In the genomic region with DNA sequence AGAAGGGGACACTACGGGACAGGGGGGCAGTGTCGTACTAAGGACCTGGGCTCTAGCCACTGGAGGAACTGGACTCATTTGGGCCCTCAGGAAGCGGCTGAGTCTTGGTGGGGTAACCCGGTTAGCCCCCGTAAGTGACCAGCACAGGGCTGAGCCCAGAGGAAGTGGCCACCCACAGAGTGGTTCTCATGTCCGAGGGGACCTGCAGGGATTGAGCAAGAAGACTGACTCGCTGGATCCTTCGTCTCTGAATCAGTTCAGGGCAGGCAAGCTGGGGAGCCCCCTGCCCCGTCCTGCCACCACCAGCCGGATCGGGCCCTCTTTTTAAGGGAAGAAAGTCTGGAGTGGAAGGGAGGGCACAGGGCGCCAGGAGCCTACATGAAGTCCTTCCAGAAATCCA, we compare ENCODE assay signal across 13 cellular contexts. TPM values are rescaled to one million over a fixed set of nuclear protein-coding genes. Genes with fewer than 3 reads are reported as not detected.
DNase-seq lines count a peak whose midpoint lies in the region; ATAC-seq and TF ChIP-seq lines count a peak whose summit lies in the region.
"Had no signal": no experiment of that assay in that cellular context is flagged by ENCODE, and none has a peak within 500 bp of the region (broad histone marks: within the 10 kb centered on the region; RNA-seq: fewer than 3 reads in every experiment).

No MANE protein-coding gene starts in this region.

- CTCF ChIA-PET in GM10248 (lab: Yijun Ruan, JAX): interaction anchor here (1.1 kb wide), 1 partner anchor 23 kb away, joined by 3 read pairs; the partner anchor contains the start of gene HAUS7

- H3K36me3 Mint-ChIP-seq in activated CD4-positive, alpha-beta T cell treated with anti-CD3 and anti-CD28 coated beads, Interleukin-2, amount 10 ng/mL, durations not matched to agents 24 days and 14 days (ENCODE audit: low read depth): no peaks in the 10 kb centered on the region

- H3K9me3 Mint-ChIP-seq in activated CD4-positive, alpha-beta T cell treated with anti-CD3 and anti-CD28 coated beads, Interleukin-2, amount 10 ng/mL, durations not matched to agents 24 days and 14 days: no peaks in the 10 kb centered on the region

- POLR2A ChIA-PET in GM10248 (lab: Yijun Ruan, JAX): no interaction called here

- H3K27me3 Mint-ChIP-seq in activated CD4-positive, alpha-beta T cell treated with anti-CD3 and anti-CD28 coated beads, Interleukin-2, amount 10 ng/mL, durations not matched to agents 24 days and 14 days: peaks cover 3% of the 10 kb centered on the region

- H3K4me1 ChIP-seq in ascending aorta: peaks cover 14 to 24% of the 10 kb centered on the region in 2 donors
- peaks cover 1% of the 10 kb centered on the region for H3K4me1 ChIP-seq in right cardiac atrium (ENCODE audit: control insufficient read depth, insufficient read depth, low read length)
- H3K4me1 ChIP-seq in skeletal muscle tissue (ENCODE audit: control insufficient read depth in 3 of 3, insufficient read depth in 3 of 3, low read length in 3 of 3): peaks cover 0 to 11% (median 6%) of the 10 kb centered on the region in 3 donors
- H3K4me1 ChIP-seq: foreskin keratinocyte, parathyroid adenoma had no signal

- ATAC-seq in right cardiac atrium (peak in 1 of 2 donors; percentile 12), GM21723 (IDR thresholded peaks at IDR 0.05; ENCODE audit: unreplicated experiment) (no peak)

- H3K9ac ChIP-seq in skeletal muscle tissue (ENCODE audit: low read depth in 1 of 3, low read length in 3 of 3): peak overlapping the region in 1 of 3 donors; percentile 16
- H3K9ac ChIP-seq: parathyroid adenoma had no signal

- H3K9me3 ChIP-seq in ascending aorta: no peaks in the 10 kb centered on the region
- no peaks in the 10 kb centered on the region for H3K9me3 ChIP-seq in right cardiac atrium (ENCODE audit: control insufficient read depth, low read length)
- H3K9me3 ChIP-seq in skeletal muscle tissue (ENCODE audit: control insufficient read depth in 3 of 3, low read length in 3 of 3): no peaks in the 10 kb centered on the region

- H3K36me3 ChIP-seq in ascending aorta: no peaks in the 10 kb centered on the region
- H3K36me3 ChIP-seq in skeletal muscle tissue (ENCODE audit: control insufficient read depth in 3 of 3, insufficient read depth in 3 of 3, low read length in 3 of 3): no peaks in the 10 kb centered on the region

- no peak overlapping the region for H3K4me3 Mint-ChIP-seq in activated CD4-positive, alpha-beta T cell treated with anti-CD3 and anti-CD28 coated beads, Interleukin-2, amount 10 ng/mL, durations not matched to agents 24 days and 14 days

- intact Hi-C loops in ascending aorta (cut with DNase I): no loop called here
- intact Hi-C loops in right cardiac atrium (cut with DNase I): no loop called here
- intact Hi-C loops in activated CD4-positive, alpha-beta T cell treated with anti-CD3 and anti-CD28 coated beads, Interleukin-2, amount 10 ng/mL, durations not matched to agents 24 days and 14 days (cut with micrococcal nuclease): no loop called here

- no peaks in the 10 kb centered on the region for H3K4me1 Mint-ChIP-seq in activated CD4-positive, alpha-beta T cell treated with anti-CD3 and anti-CD28 coated beads, Interleukin-2, amount 10 ng/mL, durations not matched to agents 24 days and 14 days

- H3K27me3 ChIP-seq in ascending aorta (no peaks in the 10 kb centered on the region), right cardiac atrium (ENCODE audit: control insufficient read depth, insufficient read depth) (no peaks in the 10 kb centered on the region), skeletal muscle tissue (ENCODE audit: control insufficient read depth in 3 of 3, insufficient read depth in 3 of 3, low read length in 3 of 3) (peaks cover 3 to 5% (median 3%) of the 10 kb centered on the region in 3 donors)

- peak overlapping the region; percentile 76 to 87 for H3K27ac ChIP-seq in ascending aorta
- H3K27ac ChIP-seq in right cardiac atrium (ENCODE audit: low read length): peak overlapping the region; percentile 67
- peak overlapping the region; percentile 60 for H3K27ac ChIP-seq in skeletal muscle tissue (ENCODE audit: low read depth, low read length)
- H3K27ac ChIP-seq: foreskin keratinocyte, parathyroid adenoma had no signal

- 60% methylated on average over 12 of the region's 12 CpGs for WGBS in right cardiac atrium

- no peak for TF ChIP-seq CTCF in AG09309 (IDR thresholded peaks at IDR 0.05; ENCODE audit: control insufficient read depth, insufficient read depth, low read depth, low read length, missing control alignments)
- TF ChIP-seq CTCF in ascending aorta (IDR thresholded peaks at IDR 0.05): no peak
- no peak for TF ChIP-seq CTCF in GM10248 (IDR thresholded peaks at IDR 0.05; ENCODE audit: control extremely low read depth, extremely low read depth, low read depth, missing control alignments)

- H3K4me3 ChIP-seq in AG09309 (ENCODE audit: control insufficient read depth, low read depth, low read length) (peak overlapping the region; percentile 30), ascending aorta (peak overlapping the region in 1 of 2 donors; percentile 75), right cardiac atrium (ENCODE audit: low read length) (no peak overlapping the region), skeletal muscle tissue (ENCODE audit: low read length in 3 of 3) (peak overlapping the region in 1 of 3 donors; percentile 14)

- no peak overlapping the region for H3K27ac Mint-ChIP-seq in activated CD4-positive, alpha-beta T cell treated with anti-CD3 and anti-CD28 coated beads, Interleukin-2, amount 10 ng/mL, durations not matched to agents 24 days and 14 days

- DNase-seq in AG09309 (ENCODE audit: low read depth) (no peak), ascending aorta (ENCODE audit: low spot score in 2 of 2) (no peak), right cardiac atrium (peak in 1 of 3 donors; percentile 54), GM10248 (ENCODE audit: extremely low spot score) (no peak), NCI-H82 (lab: John Stamatoyannopoulos, UW) (no peak)
- DNase-seq in activated CD4-positive, alpha-beta T cell treated with anti-CD3 and anti-CD28 coated beads, Interleukin-2, amount 10 ng/mL, durations not matched to agents 24 days and 14 days: no peak
- DNase-seq: foreskin keratinocyte, NCI-H146 had no signal

RNA-seq across cellular contexts. Expression of gene BGN, which starts 0.7 kb away (rescaled TPM):
- 1,387 TPM for total RNA-seq in ascending aorta
- 100 to 1,000 TPM; 173 to 244 (median 206) TPM for total RNA-seq in right cardiac atrium
- polyA plus RNA-seq in right cardiac atrium: 167 TPM
- 24.5 TPM for total RNA-seq in skeletal muscle tissue
- not detected in 2 replicates for total RNA-seq in activated CD4-positive, alpha-beta T cell treated with anti-CD3 and anti-CD28 coated beads, Interleukin-2, amount 10 ng/mL, durations not matched to agents 24 days and 14 days
- total RNA-seq: OCI-LY7 had no signal

RNA-seq across cellular contexts. Expression of gene ATP2B3, which starts 23.4 kb away (rescaled TPM):
- 0.32 TPM for total RNA-seq in ascending aorta
- not detected for total RNA-seq in right cardiac atrium
- under 0.01 TPM for polyA plus RNA-seq in right cardiac atrium
- 0.52 TPM for total RNA-seq in skeletal muscle tissue
- not detected in 2 replicates for total RNA-seq in activated CD4-positive, alpha-beta T cell treated with anti-CD3 and anti-CD28 coated beads, Interleukin-2, amount 10 ng/mL, durations not matched to agents 24 days and 14 days
- total RNA-seq: foreskin keratinocyte, OCI-LY7, subcutaneous adipose tissue had no signal
- polyA plus RNA-seq: foreskin keratinocyte had no signal

RNA-seq across cellular contexts. Expression of gene HAUS7, which starts 23.7 kb away (rescaled TPM):
- total RNA-seq in ascending aorta (22.5 TPM), right cardiac atrium (10 to 100 TPM; 14.5 to 18.3 (median 16.8) TPM), skeletal muscle tissue (11.0 TPM)
- polyA plus RNA-seq in right cardiac atrium: 17.3 TPM
- 75.7 and 79.4 TPM in 2 replicates for total RNA-seq in activated CD4-positive, alpha-beta T cell treated with anti-CD3 and anti-CD28 coated beads, Interleukin-2, amount 10 ng/mL, durations not matched to agents 24 days and 14 days

RNA-seq across cellular contexts. Expression of gene TREX2, which starts 48.2 kb away (rescaled TPM):
- 0.21 TPM for total RNA-seq in ascending aorta
- total RNA-seq in right cardiac atrium: under 1 TPM in 2 of 4 donors, not detected in 2; 0.28 to 0.91 TPM
- 0.48 TPM for polyA plus RNA-seq in right cardiac atrium
- total RNA-seq in skeletal muscle tissue: 3.7 TPM
- total RNA-seq in activated CD4-positive, alpha-beta T cell treated with anti-CD3 and anti-CD28 coated beads, Interleukin-2, amount 10 ng/mL, durations not matched to agents 24 days and 14 days: 1.1 and 1.9 TPM in 2 replicates

Comparison
In these comparisons a context has a peak if more than half of its experiments do, and no peak if none do; other contexts are left out.
1. RNA of gene BGN, which starts 0.7 kb away (total RNA-seq): 1,387 TPM in ascending aorta (single experiment), 173 to 244 TPM in right cardiac atrium and 24.5 TPM in skeletal muscle tissue (single experiment); not detected in activated CD4-positive, alpha-beta T cell treated with anti-CD3 and anti-CD28 coated beads, Interleukin-2, amount 10 ng/mL, durations not matched to agents 24 days and 14 days; every median in the first group is over 10 times any median in the second.
2. Peak in every context shown above with its lines, with median percentiles within 50 percentile points of each other: H3K27ac ChIP-seq.